Comparison of ENCODE assay signal across 1 cellular context in genomic region chr9:135033487-135033886, GRCh38.
TF ChIP-seq lines count a peak whose summit lies in the region.

No MANE protein-coding gene starts in this region.

TF ChIP-seq in HepG2, 621 proteins besides CTCF, POLR2A, EP300 and RAD21:
- TF ChIP-seq, protein P1, sequence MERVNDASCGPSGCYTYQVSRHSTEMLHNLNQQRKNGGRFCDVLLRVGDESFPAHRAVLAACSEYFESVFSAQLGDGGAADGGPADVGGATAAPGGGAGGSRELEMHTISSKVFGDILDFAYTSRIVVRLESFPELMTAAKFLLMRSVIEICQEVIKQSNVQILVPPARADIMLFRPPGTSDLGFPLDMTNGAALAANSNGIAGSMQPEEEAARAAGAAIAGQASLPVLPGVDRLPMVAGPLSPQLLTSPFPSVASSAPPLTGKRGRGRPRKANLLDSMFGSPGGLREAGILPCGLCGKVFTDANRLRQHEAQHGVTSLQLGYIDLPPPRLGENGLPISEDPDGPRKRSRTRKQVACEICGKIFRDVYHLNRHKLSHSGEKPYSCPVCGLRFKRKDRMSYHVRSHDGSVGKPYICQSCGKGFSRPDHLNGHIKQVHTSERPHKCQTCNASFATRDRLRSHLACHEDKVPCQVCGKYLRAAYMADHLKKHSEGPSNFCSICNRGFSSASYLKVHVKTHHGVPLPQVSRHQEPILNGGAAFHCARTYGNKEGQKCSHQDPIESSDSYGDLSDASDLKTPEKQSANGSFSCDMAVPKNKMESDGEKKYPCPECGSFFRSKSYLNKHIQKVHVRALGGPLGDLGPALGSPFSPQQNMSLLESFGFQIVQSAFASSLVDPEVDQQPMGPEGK (CRISPR knock-in tag; IDR thresholded peaks at IDR 0.05): no peak
- no peak for TF ChIP-seq AGO1 (IDR thresholded peaks at IDR 0.05; ENCODE audit: low read depth, low read length, poor library complexity, severe bottlenecking)
- TF ChIP-seq IKZF4 (CRISPR knock-in tag; IDR thresholded peaks at IDR 0.05; ENCODE audit: borderline replicate concordance, low read depth, not compliant biosample characterization): no peak
- no peak for TF ChIP-seq ATM (IDR thresholded peaks at IDR 0.05; ENCODE audit: borderline replicate concordance)
- no peak for TF ChIP-seq HDAC1 (CRISPR knock-in tag; IDR thresholded peaks at IDR 0.05)
- TF ChIP-seq ASH2L (IDR thresholded peaks at IDR 0.05; ENCODE audit: insufficient read length, low read depth, low read length): no peak
- TF ChIP-seq, protein P2, sequence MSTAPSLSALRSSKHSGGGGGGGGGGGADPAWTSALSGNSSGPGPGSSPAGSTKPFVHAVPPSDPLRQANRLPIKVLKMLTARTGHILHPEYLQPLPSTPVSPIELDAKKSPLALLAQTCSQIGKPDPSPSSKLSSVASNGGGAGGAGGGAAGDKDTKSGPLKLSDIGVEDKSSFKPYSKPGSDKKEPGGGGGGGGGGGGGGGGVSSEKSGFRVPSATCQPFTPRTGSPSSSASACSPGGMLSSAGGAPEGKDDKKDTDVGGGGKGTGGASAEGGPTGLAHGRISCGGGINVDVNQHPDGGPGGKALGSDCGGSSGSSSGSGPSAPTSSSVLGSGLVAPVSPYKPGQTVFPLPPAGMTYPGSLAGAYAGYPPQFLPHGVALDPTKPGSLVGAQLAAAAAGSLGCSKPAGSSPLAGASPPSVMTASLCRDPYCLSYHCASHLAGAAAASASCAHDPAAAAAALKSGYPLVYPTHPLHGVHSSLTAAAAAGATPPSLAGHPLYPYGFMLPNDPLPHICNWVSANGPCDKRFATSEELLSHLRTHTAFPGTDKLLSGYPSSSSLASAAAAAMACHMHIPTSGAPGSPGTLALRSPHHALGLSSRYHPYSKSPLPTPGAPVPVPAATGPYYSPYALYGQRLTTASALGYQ (CRISPR knock-in tag; IDR thresholded peaks at IDR 0.05): no peak
- TF ChIP-seq ZNF569 (CRISPR knock-in tag; IDR thresholded peaks at IDR 0.05; ENCODE audit: borderline replicate concordance): no peak
- no peak for TF ChIP-seq ZNF550 (CRISPR knock-in tag; IDR thresholded peaks at IDR 0.05; ENCODE audit: borderline replicate concordance)
- no peak for TF ChIP-seq THAP11 (CRISPR knock-in tag; IDR thresholded peaks at IDR 0.05)
- no peak for TF ChIP-seq MED13 (CRISPR knock-in tag; IDR thresholded peaks at IDR 0.05)
